1 cellular context compared by ENCODE assay signal in the genomic region with DNA sequence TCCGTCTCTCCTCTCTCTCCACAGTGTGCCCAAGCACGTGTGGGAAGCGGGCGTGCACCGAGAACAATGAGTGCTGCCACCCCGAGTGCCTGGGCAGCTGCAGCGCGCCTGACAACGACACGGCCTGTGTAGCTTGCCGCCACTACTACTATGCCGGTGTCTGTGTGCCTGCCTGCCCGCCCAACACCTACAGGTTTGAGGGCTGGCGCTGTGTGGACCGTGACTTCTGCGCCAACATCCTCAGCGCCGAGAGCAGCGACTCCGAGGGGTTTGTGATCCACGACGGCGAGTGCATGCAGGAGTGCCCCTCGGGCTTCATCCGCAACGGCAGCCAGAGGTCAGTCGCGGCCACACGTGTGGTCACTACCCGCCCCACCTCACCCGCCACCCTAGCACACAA.
TF ChIP-seq lines count a peak whose summit lies in the region.

No MANE protein-coding gene starts in this region.

TF ChIP-seq in WTC11, 78 proteins besides CTCF, POLR2A, EP300 and RAD21 (continued from another document):
- TF ChIP-seq, protein P1, sequence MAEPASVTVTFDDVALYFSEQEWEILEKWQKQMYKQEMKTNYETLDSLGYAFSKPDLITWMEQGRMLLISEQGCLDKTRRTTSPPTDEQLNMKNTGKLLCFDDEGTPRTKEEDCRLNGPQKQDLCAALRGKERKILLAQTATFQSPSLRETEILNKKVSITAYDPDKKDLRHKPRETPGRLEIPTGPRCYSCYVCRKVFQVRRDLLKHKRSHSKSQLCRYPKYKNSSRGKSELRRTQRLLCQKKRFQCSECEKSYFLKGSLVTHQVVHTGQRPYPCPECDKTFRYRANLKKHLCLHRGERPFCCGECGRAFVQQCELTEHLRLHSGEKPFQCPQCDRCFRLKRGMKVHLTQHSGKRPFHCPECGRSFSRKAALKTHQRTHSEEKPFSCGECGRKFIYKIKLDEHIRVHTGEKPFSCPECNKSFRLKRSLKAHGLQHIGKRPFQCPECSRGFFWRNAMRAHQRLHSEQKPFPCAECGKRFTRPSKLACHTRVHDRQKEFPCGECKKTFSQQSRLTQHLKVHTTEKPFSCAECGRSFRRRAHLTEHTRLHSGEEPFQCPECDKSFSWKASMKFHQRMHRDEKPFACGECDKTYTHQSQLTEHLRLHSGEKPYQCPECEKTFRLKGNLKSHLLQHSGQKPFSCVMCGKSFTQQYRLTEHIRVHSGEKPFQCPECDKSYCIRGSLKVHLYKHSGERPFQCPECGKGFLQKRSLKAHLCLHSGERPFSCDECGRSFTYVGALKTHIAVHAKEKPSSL (CRISPR knock-in tag; conservative IDR thresholded peaks at IDR 0.05) = no peak
- TF ChIP-seq NR3C1 (CRISPR knock-in tag; conservative IDR thresholded peaks at IDR 0.05; ENCODE audit: low read depth) (no peak), RELA (CRISPR knock-in tag; IDR thresholded peaks at IDR 0.05; ENCODE audit: borderline replicate concordance) (0 out of 2 replicates have a peak, but pooled peaks have one; percentile 34)
